1 cellular context compared by ENCODE assay signal in the genomic region with DNA sequence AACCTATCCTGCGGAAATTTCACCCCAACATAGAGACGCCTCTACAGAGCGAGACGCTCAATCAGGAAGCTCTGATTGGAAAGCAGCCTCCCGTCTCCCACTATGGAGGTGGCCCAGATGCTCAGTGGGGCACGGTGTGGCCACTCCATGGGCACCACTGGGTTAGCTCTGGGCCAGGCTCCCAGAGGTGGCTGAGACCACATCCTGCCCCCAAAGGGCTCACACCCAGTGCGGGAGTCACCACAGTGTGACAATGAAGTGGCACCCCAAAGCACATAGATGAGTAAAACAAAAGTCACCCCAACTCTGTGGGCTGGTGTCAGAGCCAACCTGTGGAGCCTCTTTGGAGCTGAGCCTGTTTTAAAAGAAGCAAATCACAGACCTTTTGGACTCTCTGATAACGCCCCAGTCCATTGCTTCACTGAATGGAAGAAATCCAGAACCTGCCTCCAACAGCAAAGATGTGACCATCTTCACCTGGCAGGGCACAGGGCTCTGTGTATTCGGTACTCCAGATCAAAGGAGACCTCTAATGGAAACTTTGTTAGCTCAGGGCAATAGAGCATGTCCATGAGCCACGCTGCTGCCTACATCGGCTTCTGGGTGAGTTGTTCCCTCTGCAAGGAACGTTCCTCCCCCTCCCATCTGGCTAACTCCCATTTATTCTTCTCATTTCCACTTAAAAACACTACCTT.
A peak's percentile ranks its signal among the peaks of the same experiment; 100 is the strongest.
TF ChIP-seq lines count a peak whose summit lies in the region.

No MANE protein-coding gene starts in this region.

TF ChIP-seq in liver, 16 proteins besides CTCF, POLR2A, EP300 and RAD21 (continued from another document):
- TF ChIP-seq, protein P1, sequence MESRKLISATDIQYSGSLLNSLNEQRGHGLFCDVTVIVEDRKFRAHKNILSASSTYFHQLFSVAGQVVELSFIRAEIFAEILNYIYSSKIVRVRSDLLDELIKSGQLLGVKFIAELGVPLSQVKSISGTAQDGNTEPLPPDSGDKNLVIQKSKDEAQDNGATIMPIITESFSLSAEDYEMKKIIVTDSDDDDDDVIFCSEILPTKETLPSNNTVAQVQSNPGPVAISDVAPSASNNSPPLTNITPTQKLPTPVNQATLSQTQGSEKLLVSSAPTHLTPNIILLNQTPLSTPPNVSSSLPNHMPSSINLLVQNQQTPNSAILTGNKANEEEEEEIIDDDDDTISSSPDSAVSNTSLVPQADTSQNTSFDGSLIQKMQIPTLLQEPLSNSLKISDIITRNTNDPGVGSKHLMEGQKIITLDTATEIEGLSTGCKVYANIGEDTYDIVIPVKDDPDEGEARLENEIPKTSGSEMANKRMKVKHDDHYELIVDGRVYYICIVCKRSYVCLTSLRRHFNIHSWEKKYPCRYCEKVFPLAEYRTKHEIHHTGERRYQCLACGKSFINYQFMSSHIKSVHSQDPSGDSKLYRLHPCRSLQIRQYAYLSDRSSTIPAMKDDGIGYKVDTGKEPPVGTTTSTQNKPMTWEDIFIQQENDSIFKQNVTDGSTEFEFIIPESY (IDR thresholded peaks at IDR 0.05): peak; percentile 92
